Comparison of ENCODE assay signal across 10 cellular contexts in the genomic region with DNA sequence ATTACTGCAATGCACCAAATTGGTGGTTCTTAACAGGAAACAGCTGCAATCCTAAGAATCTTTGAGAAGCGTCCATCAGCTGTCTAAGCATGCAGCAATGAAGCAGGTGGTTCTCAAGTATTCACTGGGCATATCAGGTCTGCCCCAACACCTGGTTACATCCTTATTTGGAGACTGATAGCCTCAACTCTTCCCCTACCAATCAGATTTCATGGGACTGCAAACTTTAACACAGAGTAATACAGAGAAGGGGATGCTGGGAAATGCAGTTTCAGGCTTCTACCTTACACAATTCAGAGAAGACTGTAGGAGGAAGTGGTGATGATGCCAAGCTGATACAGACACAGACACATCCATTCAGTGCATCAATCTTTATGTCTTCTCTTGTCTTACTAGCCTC.
DNase-seq lines count a peak whose midpoint lies in the region; ATAC-seq, FAIRE-seq and TF ChIP-seq lines count a peak whose summit lies in the region.
"Had no signal": no experiment of that assay in that cellular context is flagged by ENCODE, and none has a peak within 500 bp of the region (broad histone marks: within the 10 kb centered on the region; RNA-seq: fewer than 3 reads in every experiment).

No MANE protein-coding gene starts in this region.

- no peak for FAIRE-seq in H54 (lab: Jason Lieb, UNC)

- no peak overlapping the region for H3K4me3 ChIP-seq in stomach
- H3K4me3 ChIP-seq: hepatocyte had no signal

- H3K27me3 ChIP-seq in stomach: no peaks in the 10 kb centered on the region
- H3K27me3 ChIP-seq: hepatocyte had no signal

- TF ChIP-seq EP300 in stomach (IDR thresholded peaks at IDR 0.05): no peak

- no peak overlapping the region for H3K27ac ChIP-seq in stomach
- H3K27ac ChIP-seq: hepatocyte had no signal

- ATAC-seq in GM19043 (IDR thresholded peaks at IDR 0.05; ENCODE audit: low read depth, unreplicated experiment) (peak; percentile 35), HG03175 (IDR thresholded peaks at IDR 0.05; ENCODE audit: unreplicated experiment) (peak; percentile 49), Right ventricle myocardium superior (ENCODE audit: poor library complexity) (no peak)

- 53 to 86% (median 74%) methylated on average over 1 of the region's 1 CpG for WGBS in stomach, 5 donors

- peaks cover 0 to 13% (median 4%) of the 10 kb centered on the region in 4 donors for H3K4me1 ChIP-seq in stomach

- DNase-seq in CD1c-positive myeloid dendritic cell (ENCODE audit: extremely low spot score) (peak; percentile 70), SKM-1 treated with dmso at 0.1 percent for 144 hours (lab: John Stamatoyannopoulos, UW; ENCODE audit: unreplicated experiment) (peak; percentile 64), Right ventricle myocardium superior (no peak), kidney glomerular epithelial cell (lab: John Stamatoyannopoulos, UW) (no peak), H54 (ENCODE audit: insufficient read length, low spot score) (no peak), stomach (no peak)
- DNase-seq: activated CD4-positive, CD25-positive, alpha-beta regulatory T cell had no signal

- H3K36me3 ChIP-seq in stomach: no peaks in the 10 kb centered on the region

- intact Hi-C loops in Right ventricle myocardium superior (cut with DNase I) (no loop called here), stomach (cut with DNase I; ENCODE audit: low total_unique reads) (no loop called here)

- H3K9me3 ChIP-seq in stomach: peaks cover 0 to 11% (median 3%) of the 10 kb centered on the region in 4 donors

- no peak for TF ChIP-seq CTCF in stomach (IDR thresholded peaks at IDR 0.05)

- no peak for TF ChIP-seq POLR2A in H54 (IDR thresholded peaks at IDR 0.05; ENCODE audit: low read depth, low read length)
- TF ChIP-seq POLR2A in stomach (IDR thresholded peaks at IDR 0.05): no peak

Comparison
In these comparisons a context has a peak if more than half of its experiments do, and no peak if none do; other contexts are left out.
1. DNase-seq: peak in CD1c-positive myeloid dendritic cell (single experiment) and SKM-1 treated with dmso at 0.1 percent for 144 hours (single experiment); none in Right ventricle myocardium superior (single experiment), kidney glomerular epithelial cell (single experiment), H54 (single experiment) and stomach (single experiment).